ENCODE assay signal across 1 cellular context in genomic region chr22:37746366-37747089, GRCh38.
TF ChIP-seq lines count a peak whose summit lies in the region.

No MANE protein-coding gene starts in this region.

TF ChIP-seq in GM12878, 131 proteins besides CTCF, POLR2A, EP300 and RAD21 (continued from another document):
- no peak for TF ChIP-seq PAX5 (IDR thresholded peaks at IDR 0.05; ENCODE audit: borderline replicate concordance, low read depth, low read length)
- no peak for TF ChIP-seq E2F8 (IDR thresholded peaks at IDR 0.05; ENCODE audit: low read depth, partially characterized antibody)
- 0 out of 2 replicates have a peak, but pooled peaks have one; percentile 21 for TF ChIP-seq MLLT1 (IDR thresholded peaks at IDR 0.05)
- TF ChIP-seq BACH1 (IDR thresholded peaks at IDR 0.05; ENCODE audit: borderline replicate concordance) = no peak; the same call in 1 of the 2 replicates
- peak; percentile 62; the same call in 1 of the 2 replicates for TF ChIP-seq RB1 (IDR thresholded peaks at IDR 0.05; ENCODE audit: borderline replicate concordance)
- TF ChIP-seq CHD1 (IDR thresholded peaks at IDR 0.05; ENCODE audit: low read depth, low read length) = no peak
- no peak for TF ChIP-seq FOS (IDR thresholded peaks at IDR 0.05; ENCODE audit: borderline replicate concordance, extremely low read depth, insufficient read length)
- no peak for TF ChIP-seq POLR2AphosphoS5 (IDR thresholded peaks at IDR 0.05; ENCODE audit: low read length)
- TF ChIP-seq PRDM15 (CRISPR knock-in tag; IDR thresholded peaks at IDR 0.05) = no peak
- peak in 1 of 2 experiments; percentile 43; a peak in 1 of 3 replicates for TF ChIP-seq EGR1 (IDR thresholded peaks at IDR 0.05; ENCODE audit: borderline replicate concordance in 1 of 2, low read depth in 2 of 2, low read length in 2 of 2)
- TF ChIP-seq CBX3 (IDR thresholded peaks at IDR 0.05; ENCODE audit: borderline replicate concordance, low read depth) = no peak
- no peak for TF ChIP-seq ZNF384 (IDR thresholded peaks at IDR 0.05; ENCODE audit: borderline replicate concordance, low read depth, low read length)
- peak; percentile 22; the same call in 1 of the 2 replicates for TF ChIP-seq DPF2 (IDR thresholded peaks at IDR 0.05)
- TF ChIP-seq EZH2 (IDR thresholded peaks at IDR 0.05; ENCODE audit: borderline replicate concordance, control insufficient read depth, low read depth, low read length) = no peak
- no peak for TF ChIP-seq SMAD1 (IDR thresholded peaks at IDR 0.05; ENCODE audit: low read depth, partially characterized antibody)
- no peak for TF ChIP-seq JUNB (IDR thresholded peaks at IDR 0.05)
- no peak for TF ChIP-seq KDM1A (IDR thresholded peaks at IDR 0.05; ENCODE audit: borderline replicate concordance)
- no peak for TF ChIP-seq JUND (IDR thresholded peaks at IDR 0.05; ENCODE audit: low read depth, low read length)
- TF ChIP-seq NR2F1 (conservative IDR thresholded peaks at IDR 0.05) = no peak
- no peak for TF ChIP-seq CREM (IDR thresholded peaks at IDR 0.05; ENCODE audit: low read depth)
- TF ChIP-seq BCL11A (IDR thresholded peaks at IDR 0.05; ENCODE audit: low read depth, low read length) = no peak
- TF ChIP-seq ZSCAN29 (IDR thresholded peaks at IDR 0.05) = no peak
- TF ChIP-seq BHLHE40 (IDR thresholded peaks at IDR 0.05; ENCODE audit: borderline replicate concordance in 1 of 2, low read depth in 2 of 2, low read length in 1 of 2) = peak in 1 of 2 experiments; percentile 14; a peak in 1 of 4 replicates
- no peak for TF ChIP-seq ZBED1 (IDR thresholded peaks at IDR 0.05; ENCODE audit: borderline replicate concordance)
- TF ChIP-seq USF1 (IDR thresholded peaks at IDR 0.05; ENCODE audit: borderline replicate concordance, extremely low read length, insufficient read depth, low read depth, low read length) = no peak
- no peak for TF ChIP-seq CBX5 (IDR thresholded peaks at IDR 0.05; ENCODE audit: low read depth)
- no peak for TF ChIP-seq NFIC (IDR thresholded peaks at IDR 0.05; ENCODE audit: low read depth, low read length)
- TF ChIP-seq ATF7 (IDR thresholded peaks at IDR 0.05; ENCODE audit: low read depth) = no peak
- TF ChIP-seq LARP7 (IDR thresholded peaks at IDR 0.05) = no peak; the same call in none of the 2 replicates
- peak; percentile 10 for TF ChIP-seq MEF2B (IDR thresholded peaks at IDR 0.05; ENCODE audit: partially characterized antibody, poor library complexity, severe bottlenecking)
- no peak for TF ChIP-seq GABPA (IDR thresholded peaks at IDR 0.05; ENCODE audit: low read depth)
- TF ChIP-seq RUNX3 (IDR thresholded peaks at IDR 0.05; ENCODE audit: low read length) = no peak
- TF ChIP-seq MYB (IDR thresholded peaks at IDR 0.05; ENCODE audit: borderline replicate concordance, low read depth, low read length) = no peak
- peak; percentile 40; the same call in 1 of the 2 replicates for TF ChIP-seq MXI1 (IDR thresholded peaks at IDR 0.05; ENCODE audit: low read depth, low read length)
- TF ChIP-seq TAF1 (IDR thresholded peaks at IDR 0.05; ENCODE audit: borderline replicate concordance, low read depth, low read length) = no peak
- no peak for TF ChIP-seq IRF5 (IDR thresholded peaks at IDR 0.05; ENCODE audit: borderline replicate concordance)
- no peak for TF ChIP-seq RFX5 (IDR thresholded peaks at IDR 0.05; ENCODE audit: low read depth, low read length)
- TF ChIP-seq ZNF207 (IDR thresholded peaks at IDR 0.05; ENCODE audit: borderline replicate concordance) = peak; percentile 70
- TF ChIP-seq CEBPB (IDR thresholded peaks at IDR 0.05; ENCODE audit: borderline replicate concordance in 1 of 2, low read depth in 2 of 2, low read length in 2 of 2) = no peak
- TF ChIP-seq SRF (IDR thresholded peaks at IDR 0.05; ENCODE audit: low read depth in 2 of 2, low read length in 2 of 2) = no peak
- no peak for TF ChIP-seq SIX5 (IDR thresholded peaks at IDR 0.05; ENCODE audit: low read depth, low read length, severe bottlenecking)
- no peak for TF ChIP-seq PAX8 (IDR thresholded peaks at IDR 0.05)
- no peak for TF ChIP-seq FOXM1 (IDR thresholded peaks at IDR 0.05; ENCODE audit: low read depth, low read length)
